16 cellular contexts compared by ENCODE assay signal in the genomic region with DNA sequence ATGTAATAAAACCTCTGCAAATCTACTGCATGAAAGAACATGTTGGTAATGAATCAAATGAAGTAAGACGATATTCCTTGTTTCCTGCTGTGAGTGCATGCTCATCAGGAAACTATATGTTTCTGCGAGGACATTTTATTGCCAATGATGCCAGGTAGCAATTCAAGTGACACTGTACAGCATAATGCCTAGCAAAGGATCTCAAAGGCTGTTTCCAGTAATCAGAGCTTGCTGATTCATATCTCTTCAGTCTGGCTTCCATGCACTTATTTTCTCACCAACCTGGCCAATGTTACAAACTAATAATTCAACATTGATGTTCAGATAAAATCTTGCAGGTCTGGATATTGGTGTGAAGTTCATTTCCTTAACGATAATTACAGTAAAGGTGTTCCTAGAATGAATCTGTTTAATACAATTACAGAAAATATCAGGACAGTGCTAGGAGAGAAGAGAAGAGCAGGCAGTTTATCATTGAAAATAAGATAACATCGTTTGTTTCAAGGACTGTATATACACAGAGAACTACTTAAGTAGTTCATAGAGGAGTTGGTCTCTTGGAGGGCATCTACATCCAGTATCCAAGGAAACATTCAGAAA.
"Had no signal": no experiment of that assay in that cellular context is flagged by ENCODE, and none has a peak within 500 bp of the region (broad histone marks: within the 10 kb centered on the region; RNA-seq: fewer than 3 reads in every experiment).

No MANE protein-coding gene starts in this region.

- H3K4me1 ChIP-seq: psoas muscle, right lobe of liver had no signal

- H3K36me3 ChIP-seq: right lobe of liver had no signal

- H3K9me3 ChIP-seq: psoas muscle, right lobe of liver had no signal

- DNase-seq: activated CD4-positive, alpha-beta T cell treated with anti-CD3 and anti-CD28 coated beads, Interleukin-2, amount 50 U/mL, for 4 hours; activated effector memory CD4-positive, alpha-beta T cell treated with Interleukin-2 at 50 U/mL for 16 hours; activated T-cell treated with anti-CD3 and anti-CD28 coated beads, Interleukin-2, amount 50 U/mL, for 1 hour; amygdala; effector memory CD4-positive, alpha-beta T cell; erythroblast; hypothalamus; kidney glomerular epithelial cell; nephron progenitor cell; psoas muscle; right lobe of liver; stimulated activated CD4-positive, alpha-beta T cell treated with anti-CD3 and anti-CD28 coated beads, Interleukin-2, amount 100 ng/mL, for 24 hours; stimulated activated naive CD4-positive, alpha-beta T cell had no signal

- H3K36me3 Mint-ChIP-seq: activated naive CD4-positive, alpha-beta T cell treated with anti-CD3 and anti-CD28 coated beads, Interleukin-2, amount 50 U/mL, for 72 hours; brain; type B pancreatic cell had no signal

- H3K27ac Mint-ChIP-seq: activated naive CD4-positive, alpha-beta T cell treated with anti-CD3 and anti-CD28 coated beads, Interleukin-2, amount 50 U/mL, for 72 hours; brain; nephron progenitor cell; type B pancreatic cell had no signal

- H3K27me3 Mint-ChIP-seq: brain had no signal

- ATAC-seq: activated naive CD4-positive, alpha-beta T cell treated with anti-CD3 and anti-CD28 coated beads, Interleukin-2, amount 50 U/mL, for 72 hours; psoas muscle; right lobe of liver had no signal

- H3K27ac ChIP-seq: psoas muscle, right lobe of liver had no signal

- H3K4me3 ChIP-seq: psoas muscle, right lobe of liver had no signal

- H3K27me3 ChIP-seq: right lobe of liver had no signal

- H3K4me3 Mint-ChIP-seq: brain, nephron progenitor cell, type B pancreatic cell had no signal

- H3K9me3 Mint-ChIP-seq: nephron progenitor cell had no signal
